Comparison of ENCODE assay signal across 8 cellular contexts in the genomic region with DNA sequence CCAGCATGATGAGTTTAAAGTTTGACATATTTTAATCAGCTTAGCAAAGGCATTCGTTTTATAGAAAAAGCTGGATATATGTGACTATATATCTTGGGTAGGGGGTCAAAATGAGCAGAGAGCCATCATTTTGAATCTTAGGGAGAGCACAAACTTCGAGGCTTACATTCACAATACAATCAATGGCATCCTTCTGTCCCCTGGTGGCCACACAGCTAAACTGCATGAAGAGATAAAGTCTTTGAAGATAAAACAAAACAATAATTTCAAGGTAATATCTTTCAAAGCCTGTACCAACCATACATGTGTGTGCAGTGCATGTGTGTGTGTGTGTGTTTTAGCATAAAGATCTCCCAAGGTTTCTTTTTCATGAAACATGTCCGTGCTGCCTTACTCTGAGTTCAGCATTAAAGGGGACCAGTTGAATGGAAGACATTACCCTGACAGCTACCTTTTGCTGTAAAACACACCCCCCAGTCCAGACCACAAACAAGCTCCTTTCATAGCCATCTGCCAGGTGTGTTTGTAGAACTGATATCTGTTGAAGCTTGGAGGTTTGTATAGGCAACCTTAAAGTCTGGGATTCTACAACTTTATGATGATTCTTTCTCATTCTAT. TPM values are rescaled to one million over a fixed set of nuclear protein-coding genes. Genes with fewer than 3 reads are reported as not detected.
A peak's percentile ranks its signal among the peaks of the same experiment; 100 is the strongest.
DNase-seq lines count a peak whose midpoint lies in the region; ATAC-seq, FAIRE-seq and TF ChIP-seq lines count a peak whose summit lies in the region.

No MANE protein-coding gene starts in this region.

- DNase-seq in AG09319 (ENCODE audit: extremely low read depth, low read depth) (no peak), SK-N-DZ (ENCODE audit: low spot score) (peak; percentile 11), GM12878 (ENCODE audit: low read depth, low spot score) (no peak), left colon (peak; percentile 32 to 62), HuH-7 (ENCODE audit: low spot score) (no peak)
- DNase-seq in stimulated activated CD8-positive, alpha-beta memory T cell treated with anti-CD3 and anti-CD28 coated beads, Interleukin-4, amount 100 ng/mL, for 1 hour (ENCODE audit: low read depth in 2 of 2, low spot score in 1 of 2), result peak; percentile 9 to 22

- TF ChIP-seq RAD21 in GM12878 (IDR thresholded peaks at IDR 0.05; ENCODE audit: insufficient read depth, low read depth, low read length), result peak; percentile 99

- H3K27ac ChIP-seq in GM12878 (ENCODE audit: control insufficient read depth, insufficient read depth), result no peak overlapping the region

- RAD21 ChIA-PET in GM12878 (lab: Charles Lee; ENCODE audit: unreplicated experiment), result interaction anchor here (0.7 to 6.3 kb wide), 19 partner anchors 8 to 350 kb away, joined by 3 to 186 read pairs (median 5); a partner anchor contains a TSS

- no peaks in the 10 kb centered on the region for H3K9me3 ChIP-seq in GM12878 (replicated peaks; ENCODE audit: control insufficient read depth, insufficient read depth, low read length)

- ATAC-seq in HG03442 (IDR thresholded peaks at IDR 0.05; ENCODE audit: unreplicated experiment) (peak; percentile 64), GM12878 (peak; percentile 89), left colon (peak; percentile 82)

- intact Hi-C loops in GM12878 (cut with micrococcal nuclease; ENCODE audit: unreplicated experiment) (loop anchor here (1.0 to 10.0 kb wide), 4 partner anchors 39 to 349 kb away; no protein-coding TSS in a partner anchor), left colon (cut with DNase I, micrococcal nuclease) (loop anchor here in 1 of 2 donors (2.0 to 5.0 kb wide), 2 partner anchors 81 to 313 kb away; no protein-coding TSS in a partner anchor)

- BruUV-seq in GM12878 (replicated peaks; lab: Mats Ljungman, UMichigan), result no TSS peak

- H3K27me3 ChIP-seq in GM12878 (replicated peaks in 1 of 2; ENCODE audit: control insufficient read depth in 2 of 2, insufficient read depth in 2 of 2, low read length in 1 of 2), result no peaks in the 10 kb centered on the region

- H3K79me2 ChIP-seq in GM12878 (ENCODE audit: control insufficient read depth, insufficient read depth, low read length), result no peaks in the 10 kb centered on the region

- H3K4me3 ChIP-seq in GM12875 (ENCODE audit: low read depth, low read length), result no peak overlapping the region
- H3K4me3 ChIP-seq in GM12878, result no peak overlapping the region

- peaks cover 7% of the 10 kb centered on the region for H3K4me1 ChIP-seq in GM12878 (ENCODE audit: control insufficient read depth, insufficient read depth, low read length)

- H3K4me2 ChIP-seq in GM12878 (ENCODE audit: control insufficient read depth, insufficient read depth), result no peak overlapping the region

- SMC1A ChIA-PET in GM12878 (lab: Charles Lee; ENCODE audit: uncharacterized antibody, unreplicated experiment), result interaction anchor here (0.7 to 8.4 kb wide), 23 partner anchors 8 to 345 kb away, joined by 3 to 264 read pairs (median 5); a partner anchor contains a TSS

- in situ Hi-C loops in GM12878 (cut with MboI), result loop anchor here (25.0 kb wide), 1 partner anchor 338 kb away; no protein-coding TSS in a partner anchor

- H4K20me1 ChIP-seq in GM12878 (ENCODE audit: control insufficient read depth, insufficient read depth), result no peaks in the 10 kb centered on the region

- 2% methylated on average over 3 of the region's 3 CpGs for WGBS in GM12878 (ENCODE audit: insufficient coverage, insufficient replicate concordance, low lambda C conversion rate, missing lambda C conversion rate)

- TF ChIP-seq EP300 in GM12878 (IDR thresholded peaks at IDR 0.05; ENCODE audit: borderline replicate concordance in 1 of 2, control insufficient read depth in 1 of 2, low read depth in 2 of 2, low read length in 2 of 2), result no peak

- POLR2A ChIA-PET in GM12878 (lab: Charles Lee), result interaction anchor here (1.0 to 1.6 kb wide), 2 partner anchors 49 to 80 kb away, joined by 4 to 9 read pairs; no protein-coding TSS in a partner anchor

- no peak overlapping the region for H3K9ac ChIP-seq in GM12878 (ENCODE audit: control insufficient read depth, insufficient read depth, low read length)

- no peak for TF ChIP-seq POLR2A in GM12878 (IDR thresholded peaks at IDR 0.05; ENCODE audit: low read depth, low read length)

- H3K36me3 ChIP-seq in GM12878 (ENCODE audit: control insufficient read depth in 2 of 2, insufficient read depth in 2 of 2, low read length in 1 of 2), result no peaks in the 10 kb centered on the region

- FAIRE-seq in GM12878 (lab: Jason Lieb, UNC), result peak; percentile 65

- no peak overlapping the region for H2AFZ ChIP-seq in GM12878 (ENCODE audit: control insufficient read depth, low read depth, low read length)

- TF ChIP-seq CTCF in AG09319 (IDR thresholded peaks at IDR 0.05; ENCODE audit: low read depth, low read length) (peak; percentile 90), GM12875 (IDR thresholded peaks at IDR 0.05; ENCODE audit: borderline replicate concordance, insufficient read depth, low read depth, low read length) (peak; percentile 88), GM12878 (IDR thresholded peaks at IDR 0.05 in 2 of 3, conservative IDR thresholded peaks at IDR 0.05 in 1 of 3; ENCODE audit: control insufficient read depth in 2 of 3, extremely low read depth in 1 of 3, insufficient read depth in 1 of 3, low read depth in 3 of 3, low read length in 3 of 3) (peak; percentile 81 to 98 (median 96))

- CTCF ChIA-PET in GM12878 (lab: Yijun Ruan, JAX), result interaction anchor here (0.7 to 8.5 kb wide), 24 partner anchors 8 to 799 kb away, joined by 3 to 376 read pairs (median 6); a partner anchor contains a TSS

TF ChIP-seq in GM12878, 131 proteins besides CTCF, POLR2A, EP300 and RAD21 (continues in another document):
- TF ChIP-seq YY1 (IDR thresholded peaks at IDR 0.05; ENCODE audit: low read depth, low read length) (peak; percentile 65), SREBF2 (IDR thresholded peaks at IDR 0.05; ENCODE audit: low read length) (no peak)

RNA-seq across cellular contexts. Expression of a gene that starts 22.0 kb away (rescaled TPM):
- polyA plus RNA-seq in SK-N-DZ (2014; cell fraction: cytosol; rRNA removed), result 15.3 and 18.2 TPM in 2 replicates
- polyA plus RNA-seq in SK-N-DZ (2014; cell fraction: nucleus; rRNA removed), result 8.0 and 15.9 TPM in 2 replicates
- 5.9 and 6.2 TPM in 2 replicates for total RNA-seq in GM12878 (2013; cell fraction: nucleolus; rRNA removed)
- total RNA-seq in GM12878 (2014; rRNA removed), result 9.7 and 12.9 TPM in 2 replicates
- 11.9 and 12.7 TPM in 2 replicates for total RNA-seq in GM12878 (2014; rRNA removed; fragmentation: Illumina TruSeq; extraction: Trizol)
- total RNA-seq in GM12878 (2021), result 8.0 and 8.3 TPM in 2 replicates
- 3.4 TPM for polyA plus RNA-seq in GM12878 (2011; ENCODE audit: low read depth)
- polyA plus RNA-seq in GM12878 (2011; rRNA removed), result 15.6 and 24.8 TPM in 2 replicates
- 4.5 and 7.4 TPM in 2 replicates for polyA plus RNA-seq in GM12878 (2011; cell fraction: cytosol; rRNA removed)
- polyA plus RNA-seq in GM12878 (2011; cell fraction: nucleus; rRNA removed), result 3.6 and 5.1 TPM in 2 replicates
- polyA plus RNA-seq in GM12878 (2012), result 7.4 and 8.8 TPM in 2 replicates
- polyA plus RNA-seq in GM12878 (2014; fragmentation: Illumina TruSeq; extraction: Trizol), result 11.7 and 16.8 TPM in 2 replicates
- 10 to 100 TPM; 14.9 to 19.2 TPM for polyA plus RNA-seq in GM12878 (2014; fragmentation: Nextera tagmentation; extraction: Ambion mirVana)
- polyA plus RNA-seq in GM12878 (2014; rRNA removed), result 8.0 and 10.0 TPM in 2 replicates
- 10 to 100 TPM; 13.7 to 13.8 TPM for polyA plus RNA-seq in GM12878 (2016; fragmentation: Nextera tagmentation; extraction: Ambion mirVana)
- polyA minus RNA-seq in GM12878 (2011; rRNA and poly(A)+ RNA removed), result 3.5 and 7.0 TPM in 2 replicates
- polyA minus RNA-seq in GM12878 (2011; cell fraction: cytosol; rRNA and poly(A)+ RNA removed), result 2.7 and 4.3 TPM in 2 replicates
- polyA minus RNA-seq in GM12878 (2011; cell fraction: nucleus; rRNA and poly(A)+ RNA removed), result 3.3 and 3.5 TPM in 2 replicates
- total RNA-seq in left colon, result 10 to 100 TPM; 21.0 to 22.5 TPM

RNA-seq across cellular contexts. Expression of a gene that starts 45.5 kb away (rescaled TPM):
- not detected in 2 replicates for polyA plus RNA-seq in SK-N-DZ (2014; cell fraction: cytosol; rRNA removed)
- not detected in 2 replicates for polyA plus RNA-seq in SK-N-DZ (2014; cell fraction: nucleus; rRNA removed)
- total RNA-seq in GM12878 (2013; cell fraction: nucleolus; rRNA removed), result 65.7 and 67.4 TPM in 2 replicates
- total RNA-seq in GM12878 (2014; rRNA removed) (30.0 and 33.1 TPM in 2 replicates), GM12878 (2014; rRNA removed; fragmentation: Illumina TruSeq; extraction: Trizol) (39.9 and 41.1 TPM in 2 replicates), GM12878 (2021) (30.2 and 32.4 TPM in 2 replicates), left colon (10 to 100 TPM in 1 of 2 donors, 1 to 10 TPM in 1; 8.8 to 23.5 TPM)
- polyA plus RNA-seq in GM12878 (2011; ENCODE audit: low read depth), result 25.8 TPM
- polyA plus RNA-seq in GM12878 (2011; rRNA removed) (73.9 and 95.7 TPM in 2 replicates), GM12878 (2014; fragmentation: Illumina TruSeq; extraction: Trizol) (34.4 and 41.9 TPM in 2 replicates), GM12878 (2014; fragmentation: Nextera tagmentation; extraction: Ambion mirVana) (10 to 100 TPM; 12.0 to 12.3 TPM), GM12878 (2014; rRNA removed) (18.6 and 19.7 TPM in 2 replicates), GM12878 (2016; fragmentation: Nextera tagmentation; extraction: Ambion mirVana) (1 to 10 TPM; 6.2 to 6.5 TPM)
- polyA plus RNA-seq in GM12878 (2011; cell fraction: cytosol; rRNA removed), result 33.4 and 34.5 TPM in 2 replicates
- polyA plus RNA-seq in GM12878 (2011; cell fraction: nucleus; rRNA removed), result 64.2 and 77.9 TPM in 2 replicates
- polyA plus RNA-seq in GM12878 (2012), result 30.6 and 32.9 TPM in 2 replicates
- 93.5 and 121 TPM in 2 replicates for polyA minus RNA-seq in GM12878 (2011; rRNA and poly(A)+ RNA removed)
- 30.1 and 41.7 TPM in 2 replicates for polyA minus RNA-seq in GM12878 (2011; cell fraction: cytosol; rRNA and poly(A)+ RNA removed)
- polyA minus RNA-seq in GM12878 (2011; cell fraction: nucleus; rRNA and poly(A)+ RNA removed), result 28.0 and 33.8 TPM in 2 replicates

Comparison
In these comparisons a context has a peak if more than half of its experiments do, and no peak if none do; other contexts are left out.
1. DNase-seq: peak in SK-N-DZ (single experiment), left colon (2 of 2) and stimulated activated CD8-positive, alpha-beta memory T cell treated with anti-CD3 and anti-CD28 coated beads, Interleukin-4, amount 100 ng/mL, for 1 hour (2 of 2); none in AG09319 (single experiment), GM12878 (single experiment) and HuH-7 (single experiment).
2. Peak in every context shown above with its lines, with median percentiles within 50 percentile points of each other: CTCF ChIP-seq and ATAC-seq.